In genomic region chr16:77675464-77676324, GRCh38 we compare ENCODE assay signal across 8 cellular contexts. TPM values are rescaled to one million over a fixed set of nuclear protein-coding genes. Genes with fewer than 3 reads are reported as not detected.
DNase-seq lines count a peak whose midpoint lies in the region; ATAC-seq and TF ChIP-seq lines count a peak whose summit lies in the region.

No MANE protein-coding gene starts in this region.

- H3K27ac ChIP-seq in lung (ENCODE audit: low read depth in 1 of 2, low read length in 1 of 2), result no peak overlapping the region

- ATAC-seq in HG03103 (IDR thresholded peaks at IDR 0.05; ENCODE audit: low read depth, unreplicated experiment) (peak; percentile 78), lung (ENCODE audit: insufficient read depth, low FRiP score) (peak; percentile 92), HG03108 (IDR thresholded peaks at IDR 0.05; ENCODE audit: unreplicated experiment) (no peak)

- POLR2A ChIA-PET in GM10248 (lab: Yijun Ruan, JAX), result no interaction called here

- H3K4me3 ChIP-seq in lung, result no peak overlapping the region

- TF ChIP-seq CTCF in GM10248 (IDR thresholded peaks at IDR 0.05; ENCODE audit: control extremely low read depth, extremely low read depth, low read depth, missing control alignments) (peak; percentile 87), lung (IDR thresholded peaks at IDR 0.05; ENCODE audit: control extremely low read depth, extremely low read depth) (peak; percentile 93)

- H3K36me3 ChIP-seq in lung (ENCODE audit: control insufficient read depth in 2 of 2, insufficient read depth in 2 of 2, low read length in 2 of 2), result no peaks in the 10 kb centered on the region

- peaks cover 0 to 2% of the 10 kb centered on the region in 2 donors for H3K4me1 ChIP-seq in lung (ENCODE audit: control insufficient read depth in 2 of 2, insufficient read depth in 2 of 2, low read length in 2 of 2)

- CTCF ChIA-PET in GM10248 (lab: Yijun Ruan, JAX), result interaction anchor here (0.6 to 4.4 kb wide), 25 partner anchors 9 to 427 kb away, joined by 3 to 42 read pairs (median 4); no protein-coding TSS in a partner anchor

- H3K27me3 ChIP-seq in lung (ENCODE audit: control insufficient read depth, insufficient read depth), result no peaks in the 10 kb centered on the region

- no peaks in the 10 kb centered on the region for H3K9me3 ChIP-seq in lung (ENCODE audit: control insufficient read depth in 2 of 2, insufficient read depth in 1 of 2, low read length in 1 of 2)

- peak; percentile 61 for DNase-seq in GM10248 (ENCODE audit: extremely low spot score)
- peak; percentile 44 for DNase-seq in NCI-H69 (lab: John Stamatoyannopoulos, UW)
- DNase-seq in activated CD4-positive, alpha-beta T cell treated with anti-CD3 and anti-CD28 coated beads, Interleukin-2, amount 50 U/mL, for 4 hours, result peak; percentile 45 to 54
- DNase-seq in ecto neural progenitor cell (ENCODE audit: low spot score), result peak; percentile 75
- peak; percentile 68 for DNase-seq in lung (ENCODE audit: low spot score)
- DNase-seq in stimulated activated CD8-positive, alpha-beta memory T cell treated with anti-CD3 and anti-CD28 coated beads, Interleukin-15, amount 100 ng/mL, for 1 hour (ENCODE audit: low read depth), result peak; percentile 22

- 30% methylated on average over 15 of the region's 15 CpGs for WGBS in lung, 2 donors

RNA-seq across cellular contexts. Expression of gene NUDT7, which starts 46.6 kb away (rescaled TPM):
- 10 to 100 TPM in 1 of 2 donors, 1 to 10 TPM in 1; 8.8 to 18.3 TPM for total RNA-seq in lung
- polyA plus RNA-seq in lung, result 10 to 100 TPM in 1 of 2 donors, 1 to 10 TPM in 1; 6.8 to 11.1 TPM

Comparison
In these comparisons a context has a peak if more than half of its experiments do, and no peak if none do; other contexts are left out.
1. DNase-seq: peak in every context shown above with its lines; median percentile 75 in ecto neural progenitor cell; 68 in lung; 61 in GM10248; 50 in activated CD4-positive, alpha-beta T cell treated with anti-CD3 and anti-CD28 coated beads, Interleukin-2, amount 50 U/mL, for 4 hours; 44 in NCI-H69; 22 in stimulated activated CD8-positive, alpha-beta memory T cell treated with anti-CD3 and anti-CD28 coated beads, Interleukin-15, amount 100 ng/mL, for 1 hour.